13 cellular contexts compared by ENCODE assay signal in the genomic region with DNA sequence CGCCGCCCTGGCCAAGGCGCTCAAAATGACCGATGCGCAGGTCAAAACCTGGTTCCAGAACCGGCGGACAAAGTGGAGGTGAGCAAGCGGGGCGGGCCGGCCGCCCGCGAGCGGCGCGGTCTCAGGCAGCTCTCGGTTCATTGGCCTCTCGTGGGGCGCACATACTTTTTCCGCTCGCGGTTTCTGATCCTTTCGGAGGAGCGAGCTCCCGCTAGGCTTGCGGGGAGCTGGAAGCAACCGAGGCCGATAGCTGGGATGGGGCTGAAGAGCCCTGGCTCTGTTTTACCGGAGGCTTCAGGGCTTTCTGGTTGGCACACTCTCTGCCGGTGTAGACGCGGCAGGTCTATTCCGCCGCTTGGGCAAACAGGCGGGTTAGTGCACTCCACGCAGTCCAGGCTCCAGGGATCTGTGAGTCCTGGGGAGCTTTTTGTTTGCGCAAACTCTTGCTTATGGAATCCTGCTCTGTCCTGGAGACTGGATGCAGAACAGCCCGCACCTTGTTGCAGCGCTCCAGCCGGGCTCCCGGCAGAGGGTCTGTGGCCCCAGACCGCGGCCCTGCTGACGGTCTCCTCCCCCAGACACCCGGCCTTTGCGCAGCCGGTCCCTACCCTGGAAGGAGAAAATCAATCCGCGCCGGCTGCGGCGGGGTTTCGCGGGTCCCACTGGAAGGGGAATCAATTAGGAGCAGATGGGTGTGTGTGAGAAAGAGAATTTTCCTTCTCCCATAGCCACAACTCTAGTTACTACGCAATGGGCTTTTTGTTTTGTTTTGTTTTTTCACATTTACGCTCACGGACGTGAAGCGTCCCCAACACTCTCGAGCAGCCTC. TPM values are rescaled to one million over a fixed set of nuclear protein-coding genes. Genes with fewer than 3 reads are reported as not detected.
DNase-seq lines count a peak whose midpoint lies in the region; ATAC-seq, FAIRE-seq and TF ChIP-seq lines count a peak whose summit lies in the region.
"Had no signal": no experiment of that assay in that cellular context is flagged by ENCODE, and none has a peak within 500 bp of the region (broad histone marks: within the 10 kb centered on the region; RNA-seq: fewer than 3 reads in every experiment).

No MANE protein-coding gene starts in this region.

- H3K4me3 ChIP-seq in heart left ventricle = peak overlapping the region; percentile 10 to 42 (median 28)
- no peak overlapping the region for H3K4me3 ChIP-seq in mesendoderm (ENCODE audit: low read length)
- H3K4me3 ChIP-seq in suprapubic skin = peak overlapping the region; percentile 37
- no peak overlapping the region for H3K4me3 ChIP-seq in mucosa of descending colon

- no peak overlapping the region for H4K5ac ChIP-seq in mesendoderm (ENCODE audit: low read length)

- no peak overlapping the region for H3K9ac ChIP-seq in mesendoderm (ENCODE audit: low read length)

- H2BK5ac ChIP-seq in mesendoderm (ENCODE audit: low read length) = no peak overlapping the region

- no peak overlapping the region for H4K8ac ChIP-seq in mesendoderm (ENCODE audit: low read depth, low read length)

- FAIRE-seq in H54 (lab: Jason Lieb, UNC) = no peak

- H3K4me1 Mint-ChIP-seq in activated naive CD8-positive, alpha-beta T cell treated with anti-CD3 and anti-CD28 coated beads for 36 hours = peaks cover 39% of the 10 kb centered on the region

- TF ChIP-seq POLR2A in heart left ventricle (IDR thresholded peaks at IDR 0.05) (no peak), suprapubic skin (IDR thresholded peaks at IDR 0.05) (no peak), H54 (IDR thresholded peaks at IDR 0.05; ENCODE audit: low read depth, low read length) (no peak)

- ATAC-seq in heart left ventricle (no peak), Right ventricle myocardium superior (ENCODE audit: poor library complexity) (no peak), mucosa of descending colon (no peak)

- peaks cover 93% of the 10 kb centered on the region for H3K27me3 Mint-ChIP-seq in activated naive CD8-positive, alpha-beta T cell treated with anti-CD3 and anti-CD28 coated beads for 36 hours

- H3K79me2 ChIP-seq in mesendoderm (ENCODE audit: control insufficient read depth, insufficient read depth, low read length) = no peaks in the 10 kb centered on the region

- H3K4me1 ChIP-seq in heart left ventricle (peaks cover 3 to 55% (median 23%) of the 10 kb centered on the region in 12 donors), mesendoderm (ENCODE audit: control insufficient read depth, low read depth, low read length) (no peaks in the 10 kb centered on the region), suprapubic skin (peaks cover 59% of the 10 kb centered on the region), mucosa of descending colon (ENCODE audit: low read depth) (peaks cover 16% of the 10 kb centered on the region)

- no peak overlapping the region for H2AK5ac ChIP-seq in mesendoderm (ENCODE audit: low read length)

- no peak overlapping the region for H3K18ac ChIP-seq in mesendoderm (ENCODE audit: low read length)

- no peaks in the 10 kb centered on the region for H3K36me3 Mint-ChIP-seq in activated naive CD8-positive, alpha-beta T cell treated with anti-CD3 and anti-CD28 coated beads for 36 hours

- WGBS in heart left ventricle, 4 donors = 2 to 12% (median 3%) methylated on average over 28 to 60 of the region's 60 CpGs
- no CpG with 5 or more reads among the region's 60 CpGs for WGBS in mesendoderm (ENCODE audit: extremely low coverage, insufficient coverage, low lambda C conversion rate)
- under 1% methylated on average over 43 of the region's 60 CpGs for WGBS in suprapubic skin

- no peak overlapping the region for H3K27ac Mint-ChIP-seq in activated naive CD8-positive, alpha-beta T cell treated with anti-CD3 and anti-CD28 coated beads for 36 hours

- no peak overlapping the region for H2BK120ac ChIP-seq in mesendoderm (ENCODE audit: low read depth, low read length)

- peak overlapping the region; percentile 65 for H3K4me3 Mint-ChIP-seq in activated naive CD8-positive, alpha-beta T cell treated with anti-CD3 and anti-CD28 coated beads for 36 hours

- no peak for TF ChIP-seq EP300 in suprapubic skin (IDR thresholded peaks at IDR 0.05)

- H3K56ac ChIP-seq in mesendoderm (ENCODE audit: low read length) = peak overlapping the region; percentile 67

- peaks cover 85 to 100% (median 98%) of the 10 kb centered on the region in 9 donors for H3K27me3 ChIP-seq in heart left ventricle
- H3K27me3 ChIP-seq in mesendoderm (ENCODE audit: insufficient read depth, low read length, poor library complexity) = peaks cover 99% of the 10 kb centered on the region
- H3K27me3 ChIP-seq in suprapubic skin = peaks cover 100% of the 10 kb centered on the region

- no peak overlapping the region for H3K4me2 ChIP-seq in mesendoderm (ENCODE audit: low read length)

- no peak overlapping the region for H3K4ac ChIP-seq in mesendoderm (ENCODE audit: low read depth, low read length)

- H3K27ac ChIP-seq in heart left ventricle (peak overlapping the region in 1 of 12 donors; percentile 44), mesendoderm (ENCODE audit: low read depth, low read length) (no peak overlapping the region), suprapubic skin (no peak overlapping the region)

- no peaks in the 10 kb centered on the region for H3K79me1 ChIP-seq in mesendoderm (ENCODE audit: low read length)

- TF ChIP-seq CTCF in heart left ventricle (IDR thresholded peaks at IDR 0.05) (no peak), suprapubic skin (IDR thresholded peaks at IDR 0.05) (no peak), mucosa of descending colon (IDR thresholded peaks at IDR 0.05) (no peak)

- no peaks in the 10 kb centered on the region for H3K36me3 ChIP-seq in heart left ventricle
- no peaks in the 10 kb centered on the region for H3K36me3 ChIP-seq in mesendoderm (ENCODE audit: control insufficient read depth, insufficient read depth, low read length)
- H3K36me3 ChIP-seq in suprapubic skin = no peaks in the 10 kb centered on the region
- no peaks in the 10 kb centered on the region for H3K36me3 ChIP-seq in mucosa of descending colon (ENCODE audit: low read depth)

- intact Hi-C loops in heart left ventricle (cut with DNase I) = no loop called here
- intact Hi-C loops in Right ventricle myocardium superior (cut with DNase I) = no loop called here
- intact Hi-C loops in mucosa of descending colon (cut with DNase I, micrococcal nuclease) = no loop called here

- H2BK15ac ChIP-seq in mesendoderm (replicated peaks; ENCODE audit: low read depth) = no peak overlapping the region

- H3K9me3 Mint-ChIP-seq in activated naive CD8-positive, alpha-beta T cell treated with anti-CD3 and anti-CD28 coated beads for 36 hours = no peaks in the 10 kb centered on the region

- H3K9me3 ChIP-seq in heart left ventricle (no peaks in the 10 kb centered on the region), suprapubic skin (no peaks in the 10 kb centered on the region), mucosa of descending colon (no peaks in the 10 kb centered on the region)

- H3K23ac ChIP-seq in mesendoderm (ENCODE audit: low read length) = no peak overlapping the region

- DNase-seq in heart left ventricle = no peak
- DNase-seq in Right ventricle myocardium superior = no peak
- no peak for DNase-seq in activated naive CD8-positive, alpha-beta T cell treated with anti-CD3 and anti-CD28 coated beads for 36 hours
- no peak for DNase-seq in mesendoderm
- no peak for DNase-seq in suprapubic skin (ENCODE audit: low spot score in 2 of 2)
- DNase-seq in mucosa of descending colon = no peak
- DNase-seq in H54 (ENCODE audit: insufficient read length, low spot score) = no peak
- no peak for DNase-seq in DMS153 (lab: John Stamatoyannopoulos, UW)
- DNase-seq: AML-193, dermis blood vessel endothelial cell, midbrain, MV-4-11, NCI-H345 had no signal

RNA-seq across cellular contexts. Expression of a gene that starts 3.4 kb away (rescaled TPM):
- total RNA-seq in heart left ventricle = under 1 TPM in 6 of 9 donors, not detected in 3; 0.15 to 0.94 (median 0.20) TPM
- under 1 TPM; 0.08 to 0.15 TPM for polyA plus RNA-seq in heart left ventricle
- not detected for total RNA-seq in Right ventricle myocardium superior
- total RNA-seq in activated naive CD8-positive, alpha-beta T cell treated with anti-CD3 and anti-CD28 coated beads for 36 hours = not detected
- 0.06 TPM for polyA plus RNA-seq in mesendoderm (2013, experiment 1 of 2)
- polyA plus RNA-seq in mesendoderm (2013, experiment 2 of 2) = not detected
- total RNA-seq in suprapubic skin = not detected
- 1 to 10 TPM in 1 of 3 donors, under 1 TPM in 1, not detected in 1; 0.93 to 1.0 TPM for total RNA-seq in mucosa of descending colon
- total RNA-seq: dermis blood vessel endothelial cell had no signal

Comparison
In these comparisons a context has a peak if more than half of its experiments do, and no peak if none do; other contexts are left out.
1. H3K4me3 ChIP-seq: peak in heart left ventricle (12 of 12) and suprapubic skin (single experiment); none in mesendoderm (single experiment) and mucosa of descending colon (single experiment).